8 cellular contexts compared by ENCODE assay signal in the genomic region with DNA sequence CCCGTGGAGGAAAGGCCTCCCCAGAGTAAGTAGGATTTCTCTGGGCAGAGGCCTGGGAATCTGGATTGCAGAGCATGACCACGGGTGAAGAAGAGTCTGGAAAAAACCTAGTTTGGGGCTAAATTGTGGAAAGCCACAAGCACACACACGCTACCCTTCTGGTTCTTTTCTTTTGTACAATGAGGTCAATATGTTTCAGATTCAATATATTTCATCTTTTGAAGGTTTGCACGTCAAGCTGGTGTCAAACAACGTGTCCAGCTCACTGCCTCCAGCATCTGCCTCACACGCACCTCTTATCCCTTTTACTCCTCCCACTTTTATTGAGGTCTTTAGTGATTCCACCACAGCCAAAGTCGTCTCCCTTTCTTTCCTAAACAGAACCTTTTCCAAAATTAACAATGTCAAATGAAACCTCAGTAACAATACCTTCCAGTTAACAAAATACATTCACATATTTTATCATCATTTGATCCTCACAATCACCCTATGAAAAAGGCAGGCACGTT. TPM values are rescaled to one million over a fixed set of nuclear protein-coding genes. Genes with fewer than 3 reads are reported as not detected.
DNase-seq lines count a peak whose midpoint lies in the region; ATAC-seq and TF ChIP-seq lines count a peak whose summit lies in the region.

No MANE protein-coding gene starts in this region.

- no peak overlapping the region for H3K27ac Mint-ChIP-seq in glutamatergic neuron (ENCODE audit: unreplicated experiment)
- H3K27ac Mint-ChIP-seq in stimulated activated memory B cell treated with anti-CD40 and anti-IgM and Interleukin-4, amounts not matched to agents 10 μg/mL and 1 μg/mL and 100 μg/mL, for 72 hours = peak overlapping the region; percentile 28

- no peaks in the 10 kb centered on the region for H3K36me3 Mint-ChIP-seq in glutamatergic neuron (ENCODE audit: unreplicated experiment)
- H3K36me3 Mint-ChIP-seq in stimulated activated memory B cell treated with anti-CD40 and anti-IgM and Interleukin-4, amounts not matched to agents 10 μg/mL and 1 μg/mL and 100 μg/mL, for 72 hours = no peaks in the 10 kb centered on the region

- H3K27me3 Mint-ChIP-seq in glutamatergic neuron (ENCODE audit: unreplicated experiment) = peaks cover 7% of the 10 kb centered on the region
- no peaks in the 10 kb centered on the region for H3K27me3 Mint-ChIP-seq in stimulated activated memory B cell treated with anti-CD40 and anti-IgM and Interleukin-4, amounts not matched to agents 10 μg/mL and 1 μg/mL and 100 μg/mL, for 72 hours

- H3K36me3 ChIP-seq in BE2C (no peaks in the 10 kb centered on the region), SJSA1 (peaks cover 8% of the 10 kb centered on the region)

- ATAC-seq in GM21515 (IDR thresholded peaks at IDR 0.05; ENCODE audit: unreplicated experiment) = peak; percentile 4
- no peak for ATAC-seq in stimulated activated memory B cell treated with anti-CD40 and anti-IgM and Interleukin-4, amounts not matched to agents 10 μg/mL and 1 μg/mL and 100 μg/mL, for 72 hours
- ATAC-seq in HG03354 (IDR thresholded peaks at IDR 0.05; ENCODE audit: poor library complexity, severe bottlenecking, unreplicated experiment) = no peak
- no peak for ATAC-seq in GM18505 (IDR thresholded peaks at IDR 0.05; ENCODE audit: unreplicated experiment)

- DNase-seq in BE2C (no peak), SJSA1 (ENCODE audit: low read depth in 1 of 2, low spot score in 2 of 2) (no peak), glutamatergic neuron (no peak), NCI-H524 treated with DMSO at 0.1 percent for 48 hours (lab: John Stamatoyannopoulos, UW) (no peak)

- H3K4me1 ChIP-seq in BE2C = no peaks in the 10 kb centered on the region
- H3K4me1 ChIP-seq in SJSA1 (replicated peaks) = peaks cover 66% of the 10 kb centered on the region

- H3K27me3 ChIP-seq in BE2C = peaks cover 25% of the 10 kb centered on the region
- no peaks in the 10 kb centered on the region for H3K27me3 ChIP-seq in SJSA1 (replicated peaks)

- peak overlapping the region; percentile 87 for H3K27ac ChIP-seq in SJSA1

- H3K9me3 ChIP-seq in BE2C (no peaks in the 10 kb centered on the region; the same call in 1 of the 2 replicates), SJSA1 (replicated peaks) (no peaks in the 10 kb centered on the region)

- no peak for TF ChIP-seq CTCF in BE2C (IDR thresholded peaks at IDR 0.05; ENCODE audit: low read depth, low read length)
- TF ChIP-seq CTCF in glutamatergic neuron (IDR thresholded peaks at IDR 0.05; ENCODE audit: partially characterized antibody, unreplicated experiment) = no peak

- H3K9me3 Mint-ChIP-seq in glutamatergic neuron (ENCODE audit: unreplicated experiment) = peaks cover 6% of the 10 kb centered on the region
- no peaks in the 10 kb centered on the region for H3K9me3 Mint-ChIP-seq in stimulated activated memory B cell treated with anti-CD40 and anti-IgM and Interleukin-4, amounts not matched to agents 10 μg/mL and 1 μg/mL and 100 μg/mL, for 72 hours

- no peak for TF ChIP-seq POLR2A in GM18505 (IDR thresholded peaks at IDR 0.05; ENCODE audit: borderline replicate concordance, extremely low read depth, insufficient read depth, insufficient read length)

- H3K4me3 Mint-ChIP-seq in glutamatergic neuron (ENCODE audit: unreplicated experiment) = peak overlapping the region; percentile 72
- peak overlapping the region; percentile 86 for H3K4me3 Mint-ChIP-seq in stimulated activated memory B cell treated with anti-CD40 and anti-IgM and Interleukin-4, amounts not matched to agents 10 μg/mL and 1 μg/mL and 100 μg/mL, for 72 hours

- peak overlapping the region; percentile 56 for H3K4me3 ChIP-seq in BE2C (ENCODE audit: low read depth, low read length)
- H3K4me3 ChIP-seq in SJSA1 = peak overlapping the region; percentile 88

- H3K4me1 Mint-ChIP-seq in glutamatergic neuron (ENCODE audit: low read depth, unreplicated experiment) = peaks cover 10% of the 10 kb centered on the region
- peaks cover 30% of the 10 kb centered on the region for H3K4me1 Mint-ChIP-seq in stimulated activated memory B cell treated with anti-CD40 and anti-IgM and Interleukin-4, amounts not matched to agents 10 μg/mL and 1 μg/mL and 100 μg/mL, for 72 hours

RNA-seq across cellular contexts. Expression of gene EPB41L2, which starts 0.8 kb away (rescaled TPM):
- polyA plus RNA-seq in BE2C (2012; ENCODE audit: insufficient read depth, insufficient read length, low read depth) = 3.7 TPM
- total RNA-seq in SJSA1 (2014; rRNA removed; shearing (Covaris generic)) = 73.6 and 76.9 TPM in 2 replicates
- total RNA-seq in glutamatergic neuron (ENCODE audit: unreplicated experiment) = 36.2 TPM
